Comparison of ENCODE assay signal across 12 cellular contexts in the genomic region with DNA sequence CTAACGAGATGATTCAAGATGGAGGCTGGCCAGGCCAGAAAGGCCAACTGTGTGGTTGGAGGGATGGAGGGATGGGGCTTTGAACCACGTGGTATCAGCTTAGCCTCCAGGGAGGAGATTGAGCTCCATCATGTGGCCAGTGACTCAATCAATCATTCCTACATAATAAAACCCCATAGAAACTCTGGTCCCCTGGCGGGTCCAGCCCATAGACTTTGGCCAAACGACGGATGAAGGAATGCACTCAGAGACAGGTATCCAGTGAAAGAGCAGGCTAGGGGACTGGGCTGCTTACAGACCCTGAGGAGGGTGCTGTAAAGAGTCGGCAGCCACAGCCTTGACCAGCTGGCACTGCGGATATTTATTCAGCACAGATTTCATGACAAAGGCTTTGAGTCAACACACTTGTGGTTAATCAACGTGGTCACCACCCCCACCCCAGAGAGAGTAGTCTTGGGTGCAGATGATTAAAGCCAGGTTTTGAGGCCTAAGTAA.
DNase-seq lines count a peak whose midpoint lies in the region; ATAC-seq, FAIRE-seq and TF ChIP-seq lines count a peak whose summit lies in the region.
"Had no signal": no experiment of that assay in that cellular context is flagged by ENCODE, and none has a peak within 500 bp of the region (broad histone marks: within the 10 kb centered on the region; RNA-seq: fewer than 3 reads in every experiment).

No MANE protein-coding gene starts in this region.

- 35% methylated on average over 8 of the region's 8 CpGs for WGBS in A549 (ENCODE audit: missing lambda C conversion rate)
- 64 to 74% (median 66%) methylated on average over 8 of the region's 8 CpGs for WGBS in stomach, 5 donors

- no peaks in the 10 kb centered on the region for H3K36me3 ChIP-seq in fibroblast of lung (ENCODE audit: control insufficient read depth, insufficient read depth, low read length)
- no peaks in the 10 kb centered on the region for H3K36me3 ChIP-seq in stomach
- H3K36me3 ChIP-seq: adrenal gland, neutrophil had no signal

- in situ Hi-C loops in SK-MEL-5 (cut with HindIII; ENCODE audit: low pct_unique_long_range_greater_than_20kb, low sequenced_read_pairs): loop anchor here (10.0 kb wide), 1 partner anchor 105 kb away; no protein-coding TSS in a partner anchor

- POLR2A ChIA-PET in A549 (lab: Yijun Ruan, JAX): interaction anchor here (1.4 kb wide), 1 partner anchor 309 kb away, joined by 3 read pairs; a partner anchor contains a TSS

- no peaks in the 10 kb centered on the region for H4K20me1 ChIP-seq in fibroblast of lung (ENCODE audit: control insufficient read depth, extremely low read depth, insufficient read depth, low read length)

- no peak overlapping the region for H3K4me3 ChIP-seq in A549
- H3K4me3 ChIP-seq in fibroblast of lung (replicated peaks in 1 of 4; ENCODE audit: control extremely low read depth in 1 of 4, insufficient read depth in 1 of 4, low read depth in 3 of 4, low read length in 4 of 4): no peak overlapping the region
- H3K4me3 ChIP-seq in stomach: no peak overlapping the region
- H3K4me3 ChIP-seq: adrenal gland had no signal

- FAIRE-seq in A549 (lab: Jason Lieb, UNC): no peak
- FAIRE-seq: endometrium had no signal

- CTCF ChIA-PET in A549 (lab: Yijun Ruan, JAX): interaction anchor here (0.6 to 2.2 kb wide), 8 partner anchors 13 to 122 kb away, joined by 3 to 16 read pairs (median 3); no protein-coding TSS in a partner anchor

- TF ChIP-seq RAD21 in A549 (conservative IDR thresholded peaks at IDR 0.05 in 1 of 2, IDR thresholded peaks at IDR 0.05 in 1 of 2): peak; percentile 53 to 70

- ATAC-seq in A549 (peak; percentile 25 to 76; a peak in 4 of 6 replicates), HG02884 (IDR thresholded peaks at IDR 0.05; ENCODE audit: unreplicated experiment) (no peak)

- TF ChIP-seq CTCF in A549 (IDR thresholded peaks at IDR 0.05): peak; percentile 22; the same call in 1 of the 3 replicates
- peak; percentile 11; the same call in 1 of the 3 replicates for TF ChIP-seq CTCF in GM12872 (IDR thresholded peaks at IDR 0.05; ENCODE audit: insufficient read depth, low read depth, low read length)
- TF ChIP-seq CTCF in fibroblast of lung (conservative IDR thresholded peaks at IDR 0.05 in 1 of 2, IDR thresholded peaks at IDR 0.05 in 1 of 2; ENCODE audit: low read depth in 1 of 2, low read length in 2 of 2): no peak
- TF ChIP-seq CTCF in stomach (IDR thresholded peaks at IDR 0.05): no peak

- no peaks in the 10 kb centered on the region for H3K79me2 ChIP-seq in fibroblast of lung (ENCODE audit: control insufficient read depth, insufficient read depth, low read length)

- DNase-seq in A549 (ENCODE audit: low read depth in 1 of 2, low spot score in 1 of 2) (peak; percentile 39 to 41), SK-MEL-5 (ENCODE audit: low read depth, low spot score) (peak; percentile 78), fibroblast of lung (ENCODE audit: low read depth in 2 of 2) (peak; percentile 12 to 75), stomach (no peak), NCI-H774 (lab: John Stamatoyannopoulos, UW) (no peak), globus pallidus (ENCODE audit: low spot score) (no peak)
- DNase-seq: CD4-positive, CD25-positive, alpha-beta regulatory T cell had no signal

- H3K27me3 ChIP-seq in fibroblast of lung (ENCODE audit: control insufficient read depth, insufficient read depth, low read length): no peaks in the 10 kb centered on the region
- H3K27me3 ChIP-seq in stomach: peaks cover 0 to 12% (median 7%) of the 10 kb centered on the region in 3 donors
- H3K27me3 ChIP-seq: adrenal gland had no signal

- H3K4me1 ChIP-seq in A549 (no peaks in the 10 kb centered on the region; the same call in 2 of the 3 replicates), fibroblast of lung (ENCODE audit: control insufficient read depth, extremely low read depth, insufficient read depth, low read length) (no peaks in the 10 kb centered on the region), stomach (no peaks in the 10 kb centered on the region)
- H3K4me1 ChIP-seq: adrenal gland had no signal

- H3K4me2 ChIP-seq in A549 (no peak overlapping the region), fibroblast of lung (ENCODE audit: extremely low read depth, insufficient read depth, low read length) (no peak overlapping the region)

- H3K9me3 ChIP-seq in A549 (peaks cover 18% of the 10 kb centered on the region; the same call in 2 of the 3 replicates), fibroblast of lung (ENCODE audit: control insufficient read depth, insufficient read depth, low read depth, low read length) (no peaks in the 10 kb centered on the region), stomach (peaks cover 0 to 19% (median 5%) of the 10 kb centered on the region in 4 donors)
- H3K9me3 ChIP-seq: adrenal gland, neutrophil had no signal

- H3K9ac ChIP-seq in fibroblast of lung (ENCODE audit: insufficient read depth, low read length): no peak overlapping the region

- no peak for TF ChIP-seq EP300 in A549 (IDR thresholded peaks at IDR 0.05)
- TF ChIP-seq EP300 in stomach (IDR thresholded peaks at IDR 0.05): no peak

- no peak overlapping the region for H2AFZ ChIP-seq in fibroblast of lung (ENCODE audit: low read length)

- H3K27ac ChIP-seq in A549 (no peak overlapping the region), fibroblast of lung (ENCODE audit: insufficient read depth, low read length) (no peak overlapping the region), stomach (no peak overlapping the region)
- H3K27ac ChIP-seq: adrenal gland, neutrophil had no signal

- intact Hi-C loops in stomach (cut with DNase I; ENCODE audit: low total_unique reads): no loop called here

- TF ChIP-seq POLR2A in A549 (IDR thresholded peaks at IDR 0.05; ENCODE audit: low read length) (no peak), stomach (IDR thresholded peaks at IDR 0.05) (no peak)

TF ChIP-seq in A549, 52 proteins besides CTCF, POLR2A, EP300 and RAD21:
- TF ChIP-seq SMC3 (IDR thresholded peaks at IDR 0.05) (peak; percentile 38; the same call in 2 of the 3 replicates), ZC3H11A (IDR thresholded peaks at IDR 0.05) (no peak)
- TF ChIP-seq, protein P1, sequence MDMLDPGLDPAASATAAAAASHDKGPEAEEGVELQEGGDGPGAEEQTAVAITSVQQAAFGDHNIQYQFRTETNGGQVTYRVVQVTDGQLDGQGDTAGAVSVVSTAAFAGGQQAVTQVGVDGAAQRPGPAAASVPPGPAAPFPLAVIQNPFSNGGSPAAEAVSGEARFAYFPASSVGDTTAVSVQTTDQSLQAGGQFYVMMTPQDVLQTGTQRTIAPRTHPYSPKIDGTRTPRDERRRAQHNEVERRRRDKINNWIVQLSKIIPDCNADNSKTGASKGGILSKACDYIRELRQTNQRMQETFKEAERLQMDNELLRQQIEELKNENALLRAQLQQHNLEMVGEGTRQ (IDR thresholded peaks at IDR 0.05): peak; percentile 66
- TF ChIP-seq, protein P2, sequence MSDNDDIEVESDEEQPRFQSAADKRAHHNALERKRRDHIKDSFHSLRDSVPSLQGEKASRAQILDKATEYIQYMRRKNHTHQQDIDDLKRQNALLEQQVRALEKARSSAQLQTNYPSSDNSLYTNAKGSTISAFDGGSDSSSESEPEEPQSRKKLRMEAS (IDR thresholded peaks at IDR 0.05): 0 out of 2 replicates have a peak, but pooled peaks have one; percentile 13
TF ChIP-seq in A549: peak in this region for 3.

Comparison
In these comparisons a context has a peak if more than half of its experiments do, and no peak if none do; other contexts are left out.
1. DNase-seq: peak in A549 (2 of 2), SK-MEL-5 (single experiment) and fibroblast of lung (2 of 2); none in stomach (single experiment), NCI-H774 (single experiment) and globus pallidus (single experiment).
2. CTCF ChIP-seq: peak in A549 (single experiment) and GM12872 (single experiment); none in fibroblast of lung (0 of 2) and stomach (0 of 7).